Comparison of ENCODE assay signal across 1 cellular context in the genomic region with DNA sequence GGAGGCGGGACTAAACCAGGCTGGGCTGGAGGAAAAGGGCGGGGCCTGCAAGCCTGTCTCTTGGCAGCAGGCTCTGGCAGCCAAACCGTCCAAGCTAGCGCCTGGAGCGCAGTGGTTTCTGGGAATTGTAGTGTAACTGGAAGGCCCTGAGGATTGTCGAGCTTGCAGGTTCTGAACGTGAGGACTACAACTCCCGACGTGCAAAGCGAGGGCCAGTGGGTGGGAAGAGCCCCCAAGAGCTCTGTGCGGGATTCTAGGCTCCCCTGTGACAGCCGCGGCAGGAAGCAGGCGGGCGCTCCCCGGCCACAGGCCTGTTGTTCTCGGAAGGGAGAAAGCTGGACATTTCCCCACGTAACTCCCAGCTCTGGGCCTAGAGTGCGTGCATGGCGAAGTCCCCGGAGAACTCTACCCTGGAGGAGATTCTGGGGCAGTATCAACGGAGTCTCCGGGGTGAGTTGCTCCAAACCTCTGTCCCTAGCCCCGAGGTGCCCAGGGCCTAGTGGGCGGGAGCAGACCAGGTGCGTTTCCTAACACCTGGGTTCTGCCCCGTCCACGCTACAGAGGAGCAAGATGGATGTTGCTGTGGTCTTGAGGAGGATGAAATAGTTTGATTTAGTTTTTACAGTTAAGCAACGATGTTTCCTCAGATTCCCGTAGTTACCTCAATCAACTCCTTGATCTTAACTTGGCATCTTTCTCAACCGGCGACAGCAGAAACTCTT.
A peak's percentile ranks its signal among the peaks of the same experiment; 100 is the strongest.
TF ChIP-seq lines count a peak whose summit lies in the region.

A gene (plus strand): TSS at position 251 of the 722 bp plus-strand sequence. CDS start 133 bp downstream, at position 384.

TF ChIP-seq in K562, 482 proteins besides CTCF, POLR2A, EP300 and RAD21 (continued from another document and continues in another):
- TF ChIP-seq, protein P1, sequence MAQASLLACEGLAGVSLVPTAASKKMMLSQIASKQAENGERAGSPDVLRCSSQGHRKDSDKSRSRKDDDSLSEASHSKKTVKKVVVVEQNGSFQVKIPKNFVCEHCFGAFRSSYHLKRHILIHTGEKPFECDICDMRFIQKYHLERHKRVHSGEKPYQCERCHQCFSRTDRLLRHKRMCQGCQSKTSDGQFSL (CRISPR knock-in tag; IDR thresholded peaks at IDR 0.05) = no peak
- TF ChIP-seq, protein P1 (tag; IDR thresholded peaks at IDR 0.05) = no peak
- TF ChIP-seq, protein P2, sequence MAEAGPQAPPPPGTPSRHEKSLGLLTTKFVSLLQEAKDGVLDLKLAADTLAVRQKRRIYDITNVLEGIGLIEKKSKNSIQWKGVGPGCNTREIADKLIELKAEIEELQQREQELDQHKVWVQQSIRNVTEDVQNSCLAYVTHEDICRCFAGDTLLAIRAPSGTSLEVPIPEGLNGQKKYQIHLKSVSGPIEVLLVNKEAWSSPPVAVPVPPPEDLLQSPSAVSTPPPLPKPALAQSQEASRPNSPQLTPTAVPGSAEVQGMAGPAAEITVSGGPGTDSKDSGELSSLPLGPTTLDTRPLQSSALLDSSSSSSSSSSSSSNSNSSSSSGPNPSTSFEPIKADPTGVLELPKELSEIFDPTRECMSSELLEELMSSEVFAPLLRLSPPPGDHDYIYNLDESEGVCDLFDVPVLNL (CRISPR knock-in tag; IDR thresholded peaks at IDR 0.05; ENCODE audit: low read depth) = 0 out of 2 replicates have a peak, but pooled peaks have one; percentile 49
- TF ChIP-seq, protein P3, sequence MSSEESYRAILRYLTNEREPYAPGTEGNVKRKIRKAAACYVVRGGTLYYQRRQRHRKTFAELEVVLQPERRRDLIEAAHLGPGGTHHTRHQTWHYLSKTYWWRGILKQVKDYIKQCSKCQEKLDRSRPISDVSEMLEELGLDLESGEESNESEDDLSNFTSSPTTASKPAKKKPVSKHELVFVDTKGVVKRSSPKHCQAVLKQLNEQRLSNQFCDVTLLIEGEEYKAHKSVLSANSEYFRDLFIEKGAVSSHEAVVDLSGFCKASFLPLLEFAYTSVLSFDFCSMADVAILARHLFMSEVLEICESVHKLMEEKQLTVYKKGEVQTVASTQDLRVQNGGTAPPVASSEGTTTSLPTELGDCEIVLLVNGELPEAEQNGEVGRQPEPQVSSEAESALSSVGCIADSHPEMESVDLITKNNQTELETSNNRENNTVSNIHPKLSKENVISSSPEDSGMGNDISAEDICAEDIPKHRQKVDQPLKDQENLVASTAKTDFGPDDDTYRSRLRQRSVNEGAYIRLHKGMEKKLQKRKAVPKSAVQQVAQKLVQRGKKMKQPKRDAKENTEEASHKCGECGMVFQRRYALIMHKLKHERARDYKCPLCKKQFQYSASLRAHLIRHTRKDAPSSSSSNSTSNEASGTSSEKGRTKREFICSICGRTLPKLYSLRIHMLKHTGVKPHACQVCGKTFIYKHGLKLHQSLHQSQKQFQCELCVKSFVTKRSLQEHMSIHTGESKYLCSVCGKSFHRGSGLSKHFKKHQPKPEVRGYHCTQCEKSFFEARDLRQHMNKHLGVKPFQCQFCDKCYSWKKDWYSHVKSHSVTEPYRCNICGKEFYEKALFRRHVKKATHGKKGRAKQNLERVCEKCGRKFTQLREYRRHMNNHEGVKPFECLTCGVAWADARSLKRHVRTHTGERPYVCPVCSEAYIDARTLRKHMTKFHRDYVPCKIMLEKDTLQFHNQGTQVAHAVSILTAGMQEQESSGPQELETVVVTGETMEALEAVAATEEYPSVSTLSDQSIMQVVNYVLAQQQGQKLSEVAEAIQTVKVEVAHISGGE (CRISPR knock-in tag; IDR thresholded peaks at IDR 0.05) = peak in 2 of 3 experiments; percentile 28 to 78; a peak in 2 of 6 replicates
- TF ChIP-seq ZNF778 (CRISPR knock-in tag; IDR thresholded peaks at IDR 0.05) (no peak), SAFB2 (IDR thresholded peaks at IDR 0.05; ENCODE audit: borderline replicate concordance, low read depth, low read length, severe bottlenecking) (no peak), SUPT5H (IDR thresholded peaks at IDR 0.05) (peak; percentile 91), SIN3A (IDR thresholded peaks at IDR 0.05; ENCODE audit: borderline replicate concordance in 2 of 2, control insufficient read depth in 1 of 2, low read depth in 2 of 2, low read length in 2 of 2) (peak in 1 of 2 experiments; percentile 72; a peak in 2 of 4 replicates), ZNF232 (CRISPR knock-in tag; IDR thresholded peaks at IDR 0.05) (0 out of 2 replicates have a peak, but pooled peaks have one; percentile 25), NR1H2 (CRISPR knock-in tag; IDR thresholded peaks at IDR 0.05) (0 out of 2 replicates have a peak, but pooled peaks have one; percentile 54), NR2C2 (CRISPR knock-in tag; IDR thresholded peaks at IDR 0.05) (no peak), NR2C2 (tag; IDR thresholded peaks at IDR 0.05) (0 out of 2 replicates have a peak, but pooled peaks have one; percentile 62), ZSCAN29 (IDR thresholded peaks at IDR 0.05) (no peak), KLF6 (CRISPR knock-in tag; IDR thresholded peaks at IDR 0.05; ENCODE audit: borderline replicate concordance) (peak; percentile 46; the same call in 1 of the 2 replicates), MAFG (tag; conservative IDR thresholded peaks at IDR 0.05) (peak; percentile 21; the same call in 1 of the 2 replicates)
- TF ChIP-seq, protein P4, sequence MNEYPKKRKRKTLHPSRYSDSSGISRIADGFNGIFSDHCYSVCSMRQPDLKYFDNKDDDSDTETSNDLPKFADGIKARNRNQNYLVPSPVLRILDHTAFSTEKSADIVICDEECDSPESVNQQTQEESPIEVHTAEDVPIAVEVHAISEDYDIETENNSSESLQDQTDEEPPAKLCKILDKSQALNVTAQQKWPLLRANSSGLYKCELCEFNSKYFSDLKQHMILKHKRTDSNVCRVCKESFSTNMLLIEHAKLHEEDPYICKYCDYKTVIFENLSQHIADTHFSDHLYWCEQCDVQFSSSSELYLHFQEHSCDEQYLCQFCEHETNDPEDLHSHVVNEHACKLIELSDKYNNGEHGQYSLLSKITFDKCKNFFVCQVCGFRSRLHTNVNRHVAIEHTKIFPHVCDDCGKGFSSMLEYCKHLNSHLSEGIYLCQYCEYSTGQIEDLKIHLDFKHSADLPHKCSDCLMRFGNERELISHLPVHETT (CRISPR knock-in tag; conservative IDR thresholded peaks at IDR 0.05 in 1 of 2, IDR thresholded peaks at IDR 0.05 in 1 of 2) = 0 out of 4 replicates have a peak, but pooled peaks of 1 of the 2 experiments have one; percentile 2
- TF ChIP-seq, protein P5, sequence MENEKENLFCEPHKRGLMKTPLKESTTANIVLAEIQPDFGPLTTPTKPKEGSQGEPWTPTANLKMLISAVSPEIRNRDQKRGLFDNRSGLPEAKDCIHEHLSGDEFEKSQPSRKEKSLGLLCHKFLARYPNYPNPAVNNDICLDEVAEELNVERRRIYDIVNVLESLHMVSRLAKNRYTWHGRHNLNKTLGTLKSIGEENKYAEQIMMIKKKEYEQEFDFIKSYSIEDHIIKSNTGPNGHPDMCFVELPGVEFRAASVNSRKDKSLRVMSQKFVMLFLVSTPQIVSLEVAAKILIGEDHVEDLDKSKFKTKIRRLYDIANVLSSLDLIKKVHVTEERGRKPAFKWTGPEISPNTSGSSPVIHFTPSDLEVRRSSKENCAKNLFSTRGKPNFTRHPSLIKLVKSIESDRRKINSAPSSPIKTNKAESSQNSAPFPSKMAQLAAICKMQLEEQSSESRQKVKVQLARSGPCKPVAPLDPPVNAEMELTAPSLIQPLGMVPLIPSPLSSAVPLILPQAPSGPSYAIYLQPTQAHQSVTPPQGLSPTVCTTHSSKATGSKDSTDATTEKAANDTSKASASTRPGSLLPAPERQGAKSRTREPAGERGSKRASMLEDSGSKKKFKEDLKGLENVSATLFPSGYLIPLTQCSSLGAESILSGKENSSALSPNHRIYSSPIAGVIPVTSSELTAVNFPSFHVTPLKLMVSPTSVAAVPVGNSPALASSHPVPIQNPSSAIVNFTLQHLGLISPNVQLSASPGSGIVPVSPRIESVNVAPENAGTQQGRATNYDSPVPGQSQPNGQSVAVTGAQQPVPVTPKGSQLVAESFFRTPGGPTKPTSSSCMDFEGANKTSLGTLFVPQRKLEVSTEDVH (IDR thresholded peaks at IDR 0.05; ENCODE audit: low read depth, partially characterized antibody) = no peak
- TF ChIP-seq, protein P6, sequence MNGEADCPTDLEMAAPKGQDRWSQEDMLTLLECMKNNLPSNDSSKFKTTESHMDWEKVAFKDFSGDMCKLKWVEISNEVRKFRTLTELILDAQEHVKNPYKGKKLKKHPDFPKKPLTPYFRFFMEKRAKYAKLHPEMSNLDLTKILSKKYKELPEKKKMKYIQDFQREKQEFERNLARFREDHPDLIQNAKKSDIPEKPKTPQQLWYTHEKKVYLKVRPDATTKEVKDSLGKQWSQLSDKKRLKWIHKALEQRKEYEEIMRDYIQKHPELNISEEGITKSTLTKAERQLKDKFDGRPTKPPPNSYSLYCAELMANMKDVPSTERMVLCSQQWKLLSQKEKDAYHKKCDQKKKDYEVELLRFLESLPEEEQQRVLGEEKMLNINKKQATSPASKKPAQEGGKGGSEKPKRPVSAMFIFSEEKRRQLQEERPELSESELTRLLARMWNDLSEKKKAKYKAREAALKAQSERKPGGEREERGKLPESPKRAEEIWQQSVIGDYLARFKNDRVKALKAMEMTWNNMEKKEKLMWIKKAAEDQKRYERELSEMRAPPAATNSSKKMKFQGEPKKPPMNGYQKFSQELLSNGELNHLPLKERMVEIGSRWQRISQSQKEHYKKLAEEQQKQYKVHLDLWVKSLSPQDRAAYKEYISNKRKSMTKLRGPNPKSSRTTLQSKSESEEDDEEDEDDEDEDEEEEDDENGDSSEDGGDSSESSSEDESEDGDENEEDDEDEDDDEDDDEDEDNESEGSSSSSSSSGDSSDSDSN (IDR thresholded peaks at IDR 0.05; ENCODE audit: borderline replicate concordance in 1 of 2, low read depth in 2 of 2, low read length in 2 of 2) = no peak
- TF ChIP-seq, protein P7, sequence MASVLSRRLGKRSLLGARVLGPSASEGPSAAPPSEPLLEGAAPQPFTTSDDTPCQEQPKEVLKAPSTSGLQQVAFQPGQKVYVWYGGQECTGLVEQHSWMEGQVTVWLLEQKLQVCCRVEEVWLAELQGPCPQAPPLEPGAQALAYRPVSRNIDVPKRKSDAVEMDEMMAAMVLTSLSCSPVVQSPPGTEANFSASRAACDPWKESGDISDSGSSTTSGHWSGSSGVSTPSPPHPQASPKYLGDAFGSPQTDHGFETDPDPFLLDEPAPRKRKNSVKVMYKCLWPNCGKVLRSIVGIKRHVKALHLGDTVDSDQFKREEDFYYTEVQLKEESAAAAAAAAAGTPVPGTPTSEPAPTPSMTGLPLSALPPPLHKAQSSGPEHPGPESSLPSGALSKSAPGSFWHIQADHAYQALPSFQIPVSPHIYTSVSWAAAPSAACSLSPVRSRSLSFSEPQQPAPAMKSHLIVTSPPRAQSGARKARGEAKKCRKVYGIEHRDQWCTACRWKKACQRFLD (CRISPR knock-in tag; IDR thresholded peaks at IDR 0.05) = peak; percentile 68
- TF ChIP-seq, protein P8, sequence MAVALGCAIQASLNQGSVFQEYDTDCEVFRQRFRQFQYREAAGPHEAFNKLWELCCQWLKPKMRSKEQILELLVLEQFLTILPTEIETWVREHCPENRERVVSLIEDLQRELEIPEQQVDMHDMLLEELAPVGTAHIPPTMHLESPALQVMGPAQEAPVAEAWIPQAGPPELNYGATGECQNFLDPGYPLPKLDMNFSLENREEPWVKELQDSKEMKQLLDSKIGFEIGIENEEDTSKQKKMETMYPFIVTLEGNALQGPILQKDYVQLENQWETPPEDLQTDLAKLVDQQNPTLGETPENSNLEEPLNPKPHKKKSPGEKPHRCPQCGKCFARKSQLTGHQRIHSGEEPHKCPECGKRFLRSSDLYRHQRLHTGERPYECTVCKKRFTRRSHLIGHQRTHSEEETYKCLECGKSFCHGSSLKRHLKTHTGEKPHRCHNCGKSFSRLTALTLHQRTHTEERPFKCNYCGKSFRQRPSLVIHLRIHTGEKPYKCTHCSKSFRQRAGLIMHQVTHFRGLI (CRISPR knock-in tag; IDR thresholded peaks at IDR 0.05) = no peak
- TF ChIP-seq, protein P9, sequence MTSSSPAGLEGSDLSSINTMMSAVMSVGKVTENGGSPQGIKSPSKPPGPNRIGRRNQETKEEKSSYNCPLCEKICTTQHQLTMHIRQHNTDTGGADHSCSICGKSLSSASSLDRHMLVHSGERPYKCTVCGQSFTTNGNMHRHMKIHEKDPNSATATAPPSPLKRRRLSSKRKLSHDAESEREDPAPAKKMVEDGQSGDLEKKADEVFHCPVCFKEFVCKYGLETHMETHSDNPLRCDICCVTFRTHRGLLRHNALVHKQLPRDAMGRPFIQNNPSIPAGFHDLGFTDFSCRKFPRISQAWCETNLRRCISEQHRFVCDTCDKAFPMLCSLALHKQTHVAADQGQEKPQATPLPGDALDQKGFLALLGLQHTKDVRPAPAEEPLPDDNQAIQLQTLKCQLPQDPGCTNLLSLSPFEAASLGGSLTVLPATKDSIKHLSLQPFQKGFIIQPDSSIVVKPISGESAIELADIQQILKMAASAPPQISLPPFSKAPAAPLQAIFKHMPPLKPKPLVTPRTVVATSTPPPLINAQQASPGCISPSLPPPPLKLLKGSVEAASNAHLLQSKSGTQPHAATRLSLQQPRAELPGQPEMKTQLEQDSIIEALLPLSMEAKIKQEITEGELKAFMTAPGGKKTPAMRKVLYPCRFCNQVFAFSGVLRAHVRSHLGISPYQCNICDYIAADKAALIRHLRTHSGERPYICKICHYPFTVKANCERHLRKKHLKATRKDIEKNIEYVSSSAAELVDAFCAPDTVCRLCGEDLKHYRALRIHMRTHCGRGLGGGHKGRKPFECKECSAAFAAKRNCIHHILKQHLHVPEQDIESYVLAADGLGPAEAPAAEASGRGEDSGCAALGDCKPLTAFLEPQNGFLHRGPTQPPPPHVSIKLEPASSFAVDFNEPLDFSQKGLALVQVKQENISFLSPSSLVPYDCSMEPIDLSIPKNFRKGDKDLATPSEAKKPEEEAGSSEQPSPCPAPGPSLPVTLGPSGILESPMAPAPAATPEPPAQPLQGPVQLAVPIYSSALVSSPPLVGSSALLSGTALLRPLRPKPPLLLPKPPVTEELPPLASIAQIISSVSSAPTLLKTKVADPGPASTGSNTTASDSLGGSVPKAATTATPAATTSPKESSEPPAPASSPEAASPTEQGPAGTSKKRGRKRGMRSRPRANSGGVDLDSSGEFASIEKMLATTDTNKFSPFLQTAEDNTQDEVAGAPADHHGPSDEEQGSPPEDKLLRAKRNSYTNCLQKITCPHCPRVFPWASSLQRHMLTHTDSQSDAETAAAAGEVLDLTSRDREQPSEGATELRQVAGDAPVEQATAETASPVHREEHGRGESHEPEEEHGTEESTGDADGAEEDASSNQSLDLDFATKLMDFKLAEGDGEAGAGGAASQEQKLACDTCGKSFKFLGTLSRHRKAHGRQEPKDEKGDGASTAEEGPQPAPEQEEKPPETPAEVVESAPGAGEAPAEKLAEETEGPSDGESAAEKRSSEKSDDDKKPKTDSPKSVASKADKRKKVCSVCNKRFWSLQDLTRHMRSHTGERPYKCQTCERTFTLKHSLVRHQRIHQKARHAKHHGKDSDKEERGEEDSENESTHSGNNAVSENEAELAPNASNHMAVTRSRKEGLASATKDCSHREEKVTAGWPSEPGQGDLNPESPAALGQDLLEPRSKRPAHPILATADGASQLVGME (CRISPR knock-in tag; IDR thresholded peaks at IDR 0.05) = peak; percentile 73; the same call in 1 of the 2 replicates
